8 cellular contexts compared by ENCODE assay signal in genomic region chr19:40090256-40091204, GRCh38. TPM values are rescaled to one million over a fixed set of nuclear protein-coding genes. Genes with fewer than 3 reads are reported as not detected.
DNase-seq lines count a peak whose midpoint lies in the region; ATAC-seq and TF ChIP-seq lines count a peak whose summit lies in the region.

TSS of gene ZNF780A (minus strand) at chr19:40090943. CDS start at chr19:40084753, 6,190 bp downstream.

- ATAC-seq in GM19372 (IDR thresholded peaks at IDR 0.05; ENCODE audit: low read depth, unreplicated experiment) (peak; percentile 72), memory B cell (ENCODE audit: low read depth) (peak; percentile 79)

- H3K27me3 ChIP-seq in BJ (ENCODE audit: control insufficient read depth, insufficient read depth, low read length) (no peaks in the 10 kb centered on the region; the same call in 1 of the 2 replicates), NT2/D1 (ENCODE audit: insufficient read depth, insufficient read length) (no peaks in the 10 kb centered on the region), endocrine pancreas (ENCODE audit: control insufficient read depth, insufficient read depth, low read length) (no peaks in the 10 kb centered on the region)

- peak within 1 kb of the TSS; percentile 93 for H3K9ac ChIP-seq in NT2/D1 (ENCODE audit: insufficient read length, low read depth)
- peak within 1 kb of the TSS; percentile 93 for H3K9ac ChIP-seq in endocrine pancreas (ENCODE audit: control insufficient read depth, insufficient read depth, low read length)

- H3K27me3 Mint-ChIP-seq in memory B cell: peaks cover 2% of the 10 kb centered on the region

- H3K4me1 ChIP-seq in NT2/D1 (ENCODE audit: insufficient read depth, insufficient read length): no peaks in the 10 kb centered on the region
- peaks cover 8% of the 10 kb centered on the region for H3K4me1 ChIP-seq in endocrine pancreas (ENCODE audit: control insufficient read depth, insufficient read depth, low read length)

- POLR2A ChIA-PET in BJ (lab: Charles Lee): no interaction called here

- no peak for TF ChIP-seq CTCF in BJ (IDR thresholded peaks at IDR 0.05; ENCODE audit: insufficient read depth, low read depth, low read length)

- H3K9me3 ChIP-seq in NT2/D1 (ENCODE audit: insufficient read depth, low read length) (no peaks in the 10 kb centered on the region), endocrine pancreas (ENCODE audit: control insufficient read depth, low read length) (no peaks in the 10 kb centered on the region)

- CTCF ChIA-PET in BJ (lab: Yijun Ruan, JAX): interaction anchor here (0.6 to 1.6 kb wide), 2 partner anchors 247 to 841 kb away, joined by 3 to 4 read pairs; no protein-coding TSS in a partner anchor

- H3K36me3 Mint-ChIP-seq in memory B cell: peaks cover 15% of the 10 kb centered on the region

- DNase-seq in BJ (ENCODE audit: low read depth) (peak; percentile 19), HT-29 (ENCODE audit: low spot score) (peak; percentile 87), NT2/D1 (ENCODE audit: low read depth, low spot score) (peak; percentile 61), memory B cell (ENCODE audit: low spot score in 2 of 2) (peak; percentile 29 to 47)
- peak; percentile 18 for DNase-seq in activated CD8-positive, alpha-beta memory T cell treated with anti-CD3 and anti-CD28 coated beads, Interleukin-2, amount 50 U/mL, for 1 hour (ENCODE audit: extremely low read depth)
- peak; percentile 65 for DNase-seq in stimulated activated CD8-positive, alpha-beta memory T cell treated with anti-CD3 and anti-CD28 coated beads, Interleukin-12 subunit alpha, Interleukin-12 subunit beta, amount 100 ng/mL, for 1 hour (ENCODE audit: low read depth)

- H3K4me3 Mint-ChIP-seq in memory B cell: peak within 1 kb of the TSS; percentile 98

- peak within 1 kb of the TSS; percentile 83 for H3K4me3 ChIP-seq in BJ (ENCODE audit: low read depth, low read length)
- H3K4me3 ChIP-seq in NT2/D1 (ENCODE audit: insufficient read length, low read depth): peak within 1 kb of the TSS; percentile 88
- H3K4me3 ChIP-seq in endocrine pancreas (ENCODE audit: control insufficient read depth, insufficient read depth, low read length): peak within 1 kb of the TSS; percentile 90

- H3K9me3 Mint-ChIP-seq in memory B cell: peaks cover 3% of the 10 kb centered on the region

- peak within 1 kb of the TSS; percentile 94 for H3K27ac Mint-ChIP-seq in memory B cell

- no peaks in the 10 kb centered on the region for H3K36me3 ChIP-seq in BJ (ENCODE audit: control insufficient read depth, insufficient read depth, low read length)
- H3K36me3 ChIP-seq in NT2/D1 (ENCODE audit: insufficient read depth, insufficient read length, low read length): no peaks in the 10 kb centered on the region
- no peaks in the 10 kb centered on the region for H3K36me3 ChIP-seq in endocrine pancreas (ENCODE audit: control insufficient read depth, insufficient read depth, low read length)

- H3K4me1 Mint-ChIP-seq in memory B cell: peaks cover 27% of the 10 kb centered on the region

RNA-seq across cellular contexts. Expression of gene ZNF780A, which starts in this region (rescaled TPM):
- polyA plus RNA-seq in BJ (2011; rRNA removed): 4.2 and 8.1 TPM in 2 replicates
- 5.8 and 7.7 TPM in 2 replicates for polyA minus RNA-seq in BJ (2011; rRNA and poly(A)+ RNA removed)
- 9.3 and 11.9 TPM in 2 replicates for total RNA-seq in HT-29 (2014; rRNA removed; shearing (Covaris generic))

Comparison
In these comparisons a context has a peak if more than half of its experiments do, and no peak if none do; other contexts are left out.
1. Peak in every context shown above with its lines: DNase-seq, ATAC-seq and H3K4me3 ChIP-seq.
2. DNase-seq: peak in every context shown above with its lines; median percentile 87 in HT-29; 65 in stimulated activated CD8-positive, alpha-beta memory T cell treated with anti-CD3 and anti-CD28 coated beads, Interleukin-12 subunit alpha, Interleukin-12 subunit beta, amount 100 ng/mL, for 1 hour; 61 in NT2/D1; 38 in memory B cell; 19 in BJ; 18 in activated CD8-positive, alpha-beta memory T cell treated with anti-CD3 and anti-CD28 coated beads, Interleukin-2, amount 50 U/mL, for 1 hour.